14 cellular contexts compared by ENCODE assay signal in the genomic region with DNA sequence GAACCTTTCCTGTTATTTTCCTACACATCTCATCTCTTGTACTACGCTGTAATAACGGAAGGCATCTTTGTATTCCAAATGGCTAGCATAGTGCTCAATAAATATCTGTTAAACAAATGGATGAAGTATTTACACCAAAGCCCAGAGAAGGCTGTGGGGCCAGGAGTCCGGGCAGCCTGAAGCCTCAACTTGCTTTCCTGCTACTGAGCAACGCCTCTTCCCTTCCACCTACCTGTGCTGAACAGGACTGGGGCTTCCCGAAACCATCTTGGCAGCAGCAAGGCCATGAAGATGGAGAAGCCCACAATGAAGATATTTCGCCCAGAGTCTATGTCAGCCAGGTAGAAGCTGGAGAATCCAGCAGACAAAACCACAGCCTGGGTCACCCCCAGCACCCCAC. TPM values are rescaled to one million over a fixed set of nuclear protein-coding genes. Genes with fewer than 3 reads are reported as not detected.
DNase-seq lines count a peak whose midpoint lies in the region; ATAC-seq lines count a peak whose summit lies in the region.
"Had no signal": no experiment of that assay in that cellular context is flagged by ENCODE, and none has a peak within 500 bp of the region (broad histone marks: within the 10 kb centered on the region; RNA-seq: fewer than 3 reads in every experiment).

No MANE protein-coding gene starts in this region.

- H3K27me3 Mint-ChIP-seq in activated naive CD8-positive, alpha-beta T cell = no peaks in the 10 kb centered on the region
- no peaks in the 10 kb centered on the region for H3K27me3 Mint-ChIP-seq in activated naive CD8-positive, alpha-beta T cell treated with anti-CD3 and anti-CD28 coated beads, Interleukin-2, amount 50 U/mL, for 24 hours
- H3K27me3 Mint-ChIP-seq in activated T-helper 17 cell treated with anti-CD3 and anti-CD28 coated beads, Interleukin-2, amount 50 U/mL, for 72 hours = no peaks in the 10 kb centered on the region
- no peaks in the 10 kb centered on the region for H3K27me3 Mint-ChIP-seq in stimulated activated memory B cell treated with anti-CD40 and anti-IgM and Interleukin-4, amounts not matched to agents 10 μg/mL and 1 μg/mL and 100 μg/mL, for 72 hours
- H3K27me3 Mint-ChIP-seq: B cell had no signal

- no peaks in the 10 kb centered on the region for H3K9me3 Mint-ChIP-seq in activated naive CD8-positive, alpha-beta T cell (ENCODE audit: low read depth)
- H3K9me3 Mint-ChIP-seq in activated naive CD8-positive, alpha-beta T cell treated with anti-CD3 and anti-CD28 coated beads, Interleukin-2, amount 50 U/mL, for 24 hours = no peaks in the 10 kb centered on the region
- no peaks in the 10 kb centered on the region for H3K9me3 Mint-ChIP-seq in activated T-helper 17 cell treated with anti-CD3 and anti-CD28 coated beads, Interleukin-2, amount 50 U/mL, for 72 hours
- H3K9me3 Mint-ChIP-seq in stimulated activated memory B cell treated with anti-CD40 and anti-IgM and Interleukin-4, amounts not matched to agents 10 μg/mL and 1 μg/mL and 100 μg/mL, for 72 hours = no peaks in the 10 kb centered on the region
- H3K9me3 Mint-ChIP-seq: CD8-positive, alpha-beta T cell had no signal

- ATAC-seq in activated naive CD8-positive, alpha-beta T cell treated with anti-CD3 and anti-CD28 coated beads, Interleukin-2, amount 50 U/mL, for 24 hours = no peak
- no peak for ATAC-seq in activated T-helper 17 cell treated with anti-CD3 and anti-CD28 coated beads, Interleukin-2, amount 50 U/mL, for 72 hours (replicated peaks)
- ATAC-seq in stimulated activated memory B cell treated with anti-CD40 and anti-IgM and Interleukin-4, amounts not matched to agents 10 μg/mL and 1 μg/mL and 100 μg/mL, for 72 hours = no peak
- ATAC-seq: A549; CD8-positive, alpha-beta T cell had no signal

- peaks cover 13% of the 10 kb centered on the region for H3K4me1 Mint-ChIP-seq in activated naive CD8-positive, alpha-beta T cell (ENCODE audit: low read depth)
- peaks cover 19% of the 10 kb centered on the region for H3K4me1 Mint-ChIP-seq in activated naive CD8-positive, alpha-beta T cell treated with anti-CD3 and anti-CD28 coated beads, Interleukin-2, amount 50 U/mL, for 24 hours
- H3K4me1 Mint-ChIP-seq in activated T-helper 17 cell treated with anti-CD3 and anti-CD28 coated beads, Interleukin-2, amount 50 U/mL, for 72 hours = peaks cover 15% of the 10 kb centered on the region
- H3K4me1 Mint-ChIP-seq in stimulated activated memory B cell treated with anti-CD40 and anti-IgM and Interleukin-4, amounts not matched to agents 10 μg/mL and 1 μg/mL and 100 μg/mL, for 72 hours = peaks cover 33% of the 10 kb centered on the region

- peak overlapping the region; percentile 54 for H3K27ac Mint-ChIP-seq in activated naive CD8-positive, alpha-beta T cell
- no peak overlapping the region for H3K27ac Mint-ChIP-seq in activated naive CD8-positive, alpha-beta T cell treated with anti-CD3 and anti-CD28 coated beads, Interleukin-2, amount 50 U/mL, for 24 hours
- peak overlapping the region; percentile 5 for H3K27ac Mint-ChIP-seq in activated T-helper 17 cell treated with anti-CD3 and anti-CD28 coated beads, Interleukin-2, amount 50 U/mL, for 72 hours
- peak overlapping the region; percentile 4 for H3K27ac Mint-ChIP-seq in stimulated activated memory B cell treated with anti-CD40 and anti-IgM and Interleukin-4, amounts not matched to agents 10 μg/mL and 1 μg/mL and 100 μg/mL, for 72 hours
- H3K27ac Mint-ChIP-seq: B cell; CD8-positive, alpha-beta T cell had no signal

- peaks cover 2% of the 10 kb centered on the region for H3K36me3 Mint-ChIP-seq in activated naive CD8-positive, alpha-beta T cell
- H3K36me3 Mint-ChIP-seq in activated naive CD8-positive, alpha-beta T cell treated with anti-CD3 and anti-CD28 coated beads, Interleukin-2, amount 50 U/mL, for 24 hours (ENCODE audit: low read depth) = peaks cover 2% of the 10 kb centered on the region
- H3K36me3 Mint-ChIP-seq in activated T-helper 17 cell treated with anti-CD3 and anti-CD28 coated beads, Interleukin-2, amount 50 U/mL, for 72 hours (ENCODE audit: low read depth) = peaks cover 2% of the 10 kb centered on the region
- peaks cover 34% of the 10 kb centered on the region for H3K36me3 Mint-ChIP-seq in stimulated activated memory B cell treated with anti-CD40 and anti-IgM and Interleukin-4, amounts not matched to agents 10 μg/mL and 1 μg/mL and 100 μg/mL, for 72 hours

- H3K4me3 Mint-ChIP-seq in activated naive CD8-positive, alpha-beta T cell = no peak overlapping the region
- no peak overlapping the region for H3K4me3 Mint-ChIP-seq in activated naive CD8-positive, alpha-beta T cell treated with anti-CD3 and anti-CD28 coated beads, Interleukin-2, amount 50 U/mL, for 24 hours
- no peak overlapping the region for H3K4me3 Mint-ChIP-seq in activated T-helper 17 cell treated with anti-CD3 and anti-CD28 coated beads, Interleukin-2, amount 50 U/mL, for 72 hours
- no peak overlapping the region for H3K4me3 Mint-ChIP-seq in stimulated activated memory B cell treated with anti-CD40 and anti-IgM and Interleukin-4, amounts not matched to agents 10 μg/mL and 1 μg/mL and 100 μg/mL, for 72 hours
- H3K4me3 Mint-ChIP-seq: B cell; CD8-positive, alpha-beta T cell had no signal

- DNase-seq in activated naive CD8-positive, alpha-beta T cell treated with anti-CD3 and anti-CD28 coated beads, Interleukin-2, amount 50 U/mL, for 24 hours = no peak
- no peak for DNase-seq in NK-92 treated with Interleukin-12 subunit alpha and Interleukin-12 subunit beta, amount 100 ng/mL, for 24 hours (lab: John Stamatoyannopoulos, UW)
- no peak for DNase-seq in OCI-M1 (lab: John Stamatoyannopoulos, UW)
- DNase-seq: AML-193; Caco-2; Calu3; CD8-positive, alpha-beta T cell; DMS79 treated with DMSO at 0.1 percent for 48 hours; GF-D8 had no signal

RNA-seq across cellular contexts. Expression of a gene that starts 2.5 kb away (rescaled TPM):
- total RNA-seq in activated T-helper 17 cell treated with anti-CD3 and anti-CD28 coated beads, Interleukin-2, amount 50 U/mL, for 72 hours = 10 to 100 TPM; 24.1 to 26.6 TPM

RNA-seq across cellular contexts. Expression of a gene that starts 6.7 kb away (rescaled TPM):
- 1 to 10 TPM; 2.9 to 7.7 TPM for total RNA-seq in activated T-helper 17 cell treated with anti-CD3 and anti-CD28 coated beads, Interleukin-2, amount 50 U/mL, for 72 hours

RNA-seq across cellular contexts. Expression of a gene that starts 13.6 kb away (rescaled TPM):
- 10 to 100 TPM; 60.4 to 67.0 TPM for total RNA-seq in activated T-helper 17 cell treated with anti-CD3 and anti-CD28 coated beads, Interleukin-2, amount 50 U/mL, for 72 hours

RNA-seq across cellular contexts. Expression of a gene that starts 14.9 kb away (rescaled TPM):
- total RNA-seq in activated T-helper 17 cell treated with anti-CD3 and anti-CD28 coated beads, Interleukin-2, amount 50 U/mL, for 72 hours = 100 to 1,000 TPM; 104 to 148 TPM

RNA-seq across cellular contexts. Expression of a gene that starts 43.4 kb away (rescaled TPM):
- 10 to 100 TPM; 27.9 to 29.8 TPM for total RNA-seq in activated T-helper 17 cell treated with anti-CD3 and anti-CD28 coated beads, Interleukin-2, amount 50 U/mL, for 72 hours
